10 cellular contexts compared by ENCODE assay signal in genomic region chr18:69968073-69968472, GRCh38. TPM values are rescaled to one million over a fixed set of nuclear protein-coding genes. Genes with fewer than 3 reads are reported as not detected.
A peak's percentile ranks its signal among the peaks of the same experiment; 100 is the strongest.
DNase-seq lines count a peak whose midpoint lies in the region; ATAC-seq lines count a peak whose summit lies in the region.
"Had no signal": no experiment of that assay in that cellular context is flagged by ENCODE, and none has a peak within 500 bp of the region (broad histone marks: within the 10 kb centered on the region; RNA-seq: fewer than 3 reads in every experiment).

No MANE protein-coding gene starts in this region.

- peaks cover 4 to 22% of the 10 kb centered on the region in 2 donors for H3K36me3 Mint-ChIP-seq in activated naive CD4-positive, alpha-beta T cell treated with anti-CD3 and anti-CD28 coated beads, Interleukin-2, amount 50 U/mL, for 72 hours

- peak; percentile 75 for ATAC-seq in GM18861 (IDR thresholded peaks at IDR 0.05; ENCODE audit: unreplicated experiment)
- peak; percentile 90 for ATAC-seq in GM21619 (IDR thresholded peaks at IDR 0.05; ENCODE audit: unreplicated experiment)
- peak; percentile 87 for ATAC-seq in activated naive CD4-positive, alpha-beta T cell treated with anti-CD3 and anti-CD28 coated beads, Interleukin-2, amount 50 U/mL, for 72 hours

- peak; percentile 98 for DNase-seq in NCI-H146 (lab: John Stamatoyannopoulos, UW)
- DNase-seq in activated naive CD4-positive, alpha-beta T cell treated with anti-CD3 and anti-CD28 coated beads, Interleukin-2, amount 50 U/mL, for 72 hours (ENCODE audit: low spot score in 2 of 2) = no peak
- DNase-seq in Kasumi-1 (lab: John Stamatoyannopoulos, UW) = no peak
- no peak for DNase-seq in inferior parietal cortex (ENCODE audit: extremely low spot score)
- no peak for DNase-seq in AG08395 (ENCODE audit: low spot score)
- DNase-seq: effector memory CD4-positive, alpha-beta T cell; NCI-H2227 treated with DMSO at 0.1 percent for 48 hours had no signal

- H3K9me3 Mint-ChIP-seq in activated naive CD4-positive, alpha-beta T cell treated with anti-CD3 and anti-CD28 coated beads, Interleukin-2, amount 50 U/mL, for 72 hours = peaks cover 0 to 9% of the 10 kb centered on the region in 2 donors

- H3K27ac Mint-ChIP-seq in activated naive CD4-positive, alpha-beta T cell treated with anti-CD3 and anti-CD28 coated beads, Interleukin-2, amount 50 U/mL, for 72 hours = peak overlapping the region in 1 of 2 donors; percentile 93
- H3K27ac Mint-ChIP-seq: T-helper 1 cell treated with Interleukin-12 subunit alpha and Interleukin-12 subunit beta and Interleukin-4 antibody, amounts not matched to agents 30 μg/mL and 1 μg/mL, for 36 hours had no signal

RNA-seq across cellular contexts. Expression of gene CD226, which starts 20.4 kb away (rescaled TPM):
- total RNA-seq in activated naive CD4-positive, alpha-beta T cell treated with anti-CD3 and anti-CD28 coated beads, Interleukin-2, amount 50 U/mL, for 72 hours = 10 to 100 TPM; 42.4 to 86.5 TPM
